In genomic region chr17:3913531-3914318, GRCh38 we compare ENCODE assay signal across 1 cellular context.
TF ChIP-seq lines count a peak whose summit lies in the region.

No MANE protein-coding gene starts in this region.

TF ChIP-seq in HEK293, 187 proteins besides CTCF, POLR2A, EP300 and RAD21 (continued from another document):
- TF ChIP-seq PBX3 (CRISPR knock-in tag; IDR thresholded peaks at IDR 0.05) (peak; percentile 66; the same call in 1 of the 2 replicates), ZNF768 (tag by site-specific recombination; IDR thresholded peaks at IDR 0.05) (peak; percentile 6; the same call in 1 of the 2 replicates), ZNF341 (tag by site-specific recombination; IDR thresholded peaks at IDR 0.05; ENCODE audit: low read depth) (peak; percentile 43), HOXC10 (CRISPR knock-in tag; IDR thresholded peaks at IDR 0.05) (no peak), SP2 (tag by site-specific recombination; IDR thresholded peaks at IDR 0.05) (no peak), ZBTB8A (tag by site-specific recombination; IDR thresholded peaks at IDR 0.05) (0 out of 2 replicates have a peak, but pooled peaks have one; percentile 14), GLIS1 (tag by site-specific recombination; IDR thresholded peaks at IDR 0.05) (peak; percentile 79), ZNF121 (tag by site-specific recombination; IDR thresholded peaks at IDR 0.05) (peak; percentile 97), ZNF701 (tag by site-specific recombination; IDR thresholded peaks at IDR 0.05) (no peak), ZNF654 (tag by site-specific recombination; IDR thresholded peaks at IDR 0.05; ENCODE audit: low read depth) (peak; percentile 78), ZNF148 (tag by site-specific recombination; IDR thresholded peaks at IDR 0.05; ENCODE audit: borderline replicate concordance) (no peak), ZNF510 (tag by site-specific recombination; IDR thresholded peaks at IDR 0.05; ENCODE audit: insufficient replicate concordance) (no peak)
